ENCODE assay signal across 8 cellular contexts in the genomic region with DNA sequence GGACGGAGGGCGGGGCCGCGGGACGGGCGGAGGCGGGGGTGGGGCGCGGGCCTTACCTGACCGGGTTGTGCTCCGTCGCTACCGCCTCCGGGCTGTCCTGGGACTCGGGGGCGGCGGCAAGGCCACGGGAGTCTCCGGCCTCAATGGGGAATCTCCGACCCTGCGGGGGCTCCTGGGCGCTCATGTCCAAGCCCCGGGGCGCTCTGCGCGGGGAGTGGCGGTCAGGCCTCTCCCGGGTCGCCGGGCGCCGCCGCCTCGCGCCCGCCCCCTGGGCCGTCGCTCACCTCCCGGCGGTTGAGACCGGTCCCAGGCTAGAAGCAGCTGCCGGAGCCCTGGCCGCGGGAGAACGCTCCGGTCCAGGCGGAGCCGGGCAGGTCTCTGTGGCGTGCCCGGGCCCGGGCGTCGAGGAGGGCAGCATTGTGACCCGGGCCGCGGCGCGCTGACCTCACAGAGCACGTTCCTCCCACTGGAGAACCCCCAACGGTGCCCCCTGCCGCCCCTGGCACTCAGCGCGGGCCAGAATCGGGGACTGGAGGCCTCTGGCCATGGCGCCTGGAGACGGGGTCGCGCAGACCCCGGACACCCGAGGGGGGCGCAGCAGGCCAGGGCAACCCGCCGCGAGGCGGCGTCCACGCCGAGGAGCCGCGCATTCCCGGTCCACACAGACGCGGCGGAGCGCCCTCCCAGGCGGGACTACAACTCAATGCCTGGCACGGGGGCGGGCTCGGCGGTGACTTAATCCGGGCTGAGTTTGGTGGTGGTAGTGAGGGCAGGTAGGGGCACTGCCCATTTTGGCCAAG. TPM values are rescaled to one million over a fixed set of nuclear protein-coding genes. Genes with fewer than 3 reads are reported as not detected.
DNase-seq lines count a peak whose midpoint lies in the region; ATAC-seq and TF ChIP-seq lines count a peak whose summit lies in the region.

No MANE protein-coding gene starts in this region.

- peak overlapping the region in 1 of 2 donors; percentile 56 for H3K27ac ChIP-seq in ascending aorta
- H3K27ac ChIP-seq in prostate gland: peak overlapping the region; percentile 76 to 81

- H3K4me1 ChIP-seq in ascending aorta (peaks cover 0 to 10% of the 10 kb centered on the region in 2 donors), prostate gland (replicated peaks) (peaks cover 4% of the 10 kb centered on the region)

- H3K4me3 ChIP-seq in AG09309 (ENCODE audit: control insufficient read depth, low read depth, low read length) (peak overlapping the region; percentile 33), ascending aorta (peak overlapping the region; percentile 48 to 68), prostate gland (peak overlapping the region; percentile 30 to 41)

- H3K36me3 ChIP-seq in ascending aorta (peaks cover 17 to 31% of the 10 kb centered on the region in 2 donors), prostate gland (peaks cover 1 to 5% of the 10 kb centered on the region in 2 donors)

- H3K9me3 ChIP-seq in ascending aorta (no peaks in the 10 kb centered on the region), prostate gland (no peaks in the 10 kb centered on the region)

- DNase-seq in AG09309 (ENCODE audit: low read depth) (no peak), HK-2 (ENCODE audit: unreplicated experiment) (peak; percentile 59), ascending aorta (ENCODE audit: low spot score in 2 of 2) (peak in 1 of 2 donors; percentile 82), hippocampal formation (lab: John Stamatoyannopoulos, UW) (peak; percentile 63 to 75), prostate gland (ENCODE audit: low spot score) (peak; percentile 34)

- TF ChIP-seq POLR2A in prostate gland (IDR thresholded peaks at IDR 0.05): no peak

- intact Hi-C loops in ascending aorta (cut with DNase I) (no loop called here), prostate gland (cut with DNase I) (no loop called here)

- ATAC-seq in HG03039 (IDR thresholded peaks at IDR 0.05; ENCODE audit: unreplicated experiment) (no peak), HG03108 (IDR thresholded peaks at IDR 0.05; ENCODE audit: unreplicated experiment) (no peak), HG02610 (IDR thresholded peaks at IDR 0.05; ENCODE audit: unreplicated experiment) (no peak)

- H3K27me3 ChIP-seq in ascending aorta (no peaks in the 10 kb centered on the region), prostate gland (replicated peaks; ENCODE audit: insufficient read depth) (no peaks in the 10 kb centered on the region)

- WGBS in prostate gland: 2% methylated on average over 39 of the region's 91 CpGs

- TF ChIP-seq CTCF in AG09309 (IDR thresholded peaks at IDR 0.05; ENCODE audit: control insufficient read depth, insufficient read depth, low read depth, low read length, missing control alignments): peak; percentile 32
- TF ChIP-seq CTCF in ascending aorta (IDR thresholded peaks at IDR 0.05): peak; percentile 28 to 58 (median 39)
- TF ChIP-seq CTCF in prostate gland (IDR thresholded peaks at IDR 0.05): peak in 2 of 4 experiments; percentile 31 to 52

RNA-seq across cellular contexts. Expression of a gene that starts 0.4 kb away (rescaled TPM):
- total RNA-seq in ascending aorta: 12.2 TPM
- total RNA-seq in prostate gland: 10 to 100 TPM in 1 of 2 donors, 1 to 10 TPM in 1; 8.5 to 24.2 TPM

RNA-seq across cellular contexts. Expression of a gene that starts 0.5 kb away (rescaled TPM):
- total RNA-seq in ascending aorta (4.8 TPM), prostate gland (1 to 10 TPM in 1 of 2 donors, not detected in 1; 7.0 TPM)

RNA-seq across cellular contexts. Expression of a gene that starts 25.8 kb away (rescaled TPM):
- 21.8 TPM for total RNA-seq in ascending aorta
- 100 to 1,000 TPM; 144 to 243 TPM for total RNA-seq in prostate gland

RNA-seq across cellular contexts. Expression of a gene that starts 32.4 kb away (rescaled TPM):
- total RNA-seq in ascending aorta (56.1 TPM), prostate gland (100 to 1,000 TPM in 1 of 2 donors, 10 to 100 TPM in 1; 78.3 to 248 TPM)
